Comparison of ENCODE assay signal across 12 cellular contexts in the genomic region with DNA sequence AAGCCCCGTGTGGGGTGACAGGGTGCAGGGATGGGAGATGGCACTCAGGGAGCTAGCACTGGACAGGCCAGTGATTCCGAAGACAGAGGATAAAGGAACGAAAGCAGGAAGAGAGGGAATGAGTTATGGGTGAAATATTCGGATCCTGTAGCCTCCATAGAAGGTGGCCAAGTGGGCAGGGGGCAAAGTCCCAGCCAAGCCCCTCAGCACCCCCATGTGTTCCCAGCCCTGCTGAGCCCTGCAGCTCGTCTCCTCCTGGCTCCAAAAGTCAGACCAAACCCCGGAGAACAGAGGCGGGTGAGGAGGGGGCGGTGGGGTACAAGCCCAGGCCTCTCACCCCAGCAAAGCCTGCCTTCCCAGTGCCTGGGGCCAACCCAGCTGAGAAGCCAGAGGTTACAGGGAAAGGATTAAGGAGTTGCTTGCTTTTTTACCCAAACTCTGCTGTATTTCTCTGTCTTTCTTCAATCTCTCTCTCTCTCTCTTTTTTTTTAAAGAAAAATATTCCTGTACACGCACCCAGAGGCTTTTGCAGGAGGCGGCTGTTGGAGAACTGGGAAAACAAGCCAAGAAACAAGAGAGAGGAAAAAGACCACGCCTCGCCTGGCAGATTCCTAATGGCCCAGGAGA. TPM values are rescaled to one million over a fixed set of nuclear protein-coding genes. Genes with fewer than 3 reads are reported as not detected.
DNase-seq lines count a peak whose midpoint lies in the region; ATAC-seq, FAIRE-seq and TF ChIP-seq lines count a peak whose summit lies in the region.
"Had no signal": no experiment of that assay in that cellular context is flagged by ENCODE, and none has a peak within 500 bp of the region (broad histone marks: within the 10 kb centered on the region; RNA-seq: fewer than 3 reads in every experiment).

No MANE protein-coding gene starts in this region.

- H3K36me3 ChIP-seq in CD8-positive, alpha-beta T cell (ENCODE audit: insufficient read depth, low read length) = no peaks in the 10 kb centered on the region
- no peaks in the 10 kb centered on the region for H3K36me3 ChIP-seq in sigmoid colon

- H3K27ac Mint-ChIP-seq in CD8-positive, alpha-beta T cell = peak overlapping the region; percentile 58
- peak overlapping the region; percentile 91 to 98 (median 97) for H3K27ac Mint-ChIP-seq in brain
- H3K27ac Mint-ChIP-seq: activated T-cell treated with anti-CD3 and anti-CD28 coated beads, Interleukin-2, amount 50 U/mL, for 72 hours had no signal

- no peak for DNase-seq in CD8-positive, alpha-beta T cell
- DNase-seq in iPS-NIHi11 (ENCODE audit: low spot score) = peak; percentile 54
- no peak for DNase-seq in sigmoid colon
- DNase-seq in HTR-8/SVneo (ENCODE audit: insufficient read length, low spot score) = no peak
- no peak for DNase-seq in stimulated activated naive CD8-positive, alpha-beta T cell treated with anti-CD3 and anti-CD28 coated beads, Interleukin-15, Interleukin-2, amounts not matched to agents 100 U/mL and 50 U/mL, for 24 hours
- DNase-seq in NK-92 (lab: John Stamatoyannopoulos, UW; ENCODE audit: unreplicated experiment) = no peak
- DNase-seq: activated T-cell treated with anti-CD3 and anti-CD28 coated beads, Interleukin-2, amount 50 U/mL, for 72 hours; CD4-positive, CD25-positive, alpha-beta regulatory T cell; foreskin melanocyte; NCI-H1092 had no signal

- no peak for TF ChIP-seq EP300 in sigmoid colon (IDR thresholded peaks at IDR 0.05)

- POLR2A ChIA-PET in CD8-positive, alpha-beta T cell (lab: Charles Lee) = no interaction called here

- no peaks in the 10 kb centered on the region for H3K27me3 ChIP-seq in CD8-positive, alpha-beta T cell (ENCODE audit: insufficient read depth, low read length)
- H3K27me3 ChIP-seq in sigmoid colon = no peaks in the 10 kb centered on the region

- FAIRE-seq in HTR-8/SVneo (lab: Jason Lieb, UNC) = no peak

- H3K4me3 Mint-ChIP-seq in CD8-positive, alpha-beta T cell = no peak overlapping the region
- H3K4me3 Mint-ChIP-seq in brain = peak overlapping the region; percentile 22 to 79 (median 46)
- H3K4me3 Mint-ChIP-seq: activated T-cell treated with anti-CD3 and anti-CD28 coated beads, Interleukin-2, amount 50 U/mL, for 72 hours; CD4-positive, CD25-positive, alpha-beta regulatory T cell had no signal

- no peaks in the 10 kb centered on the region for H3K4me1 ChIP-seq in CD8-positive, alpha-beta T cell (ENCODE audit: insufficient read depth, low read length)
- H3K4me1 ChIP-seq in sigmoid colon = peaks cover 0 to 29% (median 26%) of the 10 kb centered on the region in 4 donors

- no peaks in the 10 kb centered on the region for H3K4me1 Mint-ChIP-seq in CD8-positive, alpha-beta T cell (ENCODE audit: low read depth)
- H3K4me1 Mint-ChIP-seq in brain = peaks cover 48% of the 10 kb centered on the region

- no peak for ATAC-seq in CD8-positive, alpha-beta T cell
- ATAC-seq in stimulated activated naive CD8-positive, alpha-beta T cell treated with anti-CD3 and anti-CD28 coated beads, Interleukin-15, Interleukin-2, amounts not matched to agents 100 U/mL and 50 U/mL, for 24 hours = no peak
- no peak for ATAC-seq in HG03039 (IDR thresholded peaks at IDR 0.05; ENCODE audit: unreplicated experiment)
- ATAC-seq: activated T-cell treated with anti-CD3 and anti-CD28 coated beads, Interleukin-2, amount 50 U/mL, for 72 hours had no signal

- H3K27me3 Mint-ChIP-seq in CD8-positive, alpha-beta T cell (ENCODE audit: low read depth) = no peaks in the 10 kb centered on the region
- H3K27me3 Mint-ChIP-seq in brain = peaks cover 4% of the 10 kb centered on the region
- H3K27me3 Mint-ChIP-seq: CD4-positive, CD25-positive, alpha-beta regulatory T cell had no signal

- WGBS in sigmoid colon, 2 donors = 36 to 52% methylated on average over 12 of the region's 12 CpGs

- H3K36me3 Mint-ChIP-seq in CD8-positive, alpha-beta T cell = no peaks in the 10 kb centered on the region
- no peaks in the 10 kb centered on the region for H3K36me3 Mint-ChIP-seq in brain
- H3K36me3 Mint-ChIP-seq: CD4-positive, CD25-positive, alpha-beta regulatory T cell had no signal

- H3K27ac ChIP-seq in CD8-positive, alpha-beta T cell (ENCODE audit: low read depth, low read length) = no peak overlapping the region
- H3K27ac ChIP-seq in sigmoid colon = peak overlapping the region; percentile 90 to 99 (median 94)

- H3K4me3 ChIP-seq in CD8-positive, alpha-beta T cell (ENCODE audit: low read depth, low read length) = no peak overlapping the region
- peak overlapping the region in 2 of 4 donors; percentile 4 to 6 for H3K4me3 ChIP-seq in sigmoid colon

- no peak for TF ChIP-seq POLR2A in sigmoid colon (IDR thresholded peaks at IDR 0.05)

- H3K9me3 ChIP-seq in CD8-positive, alpha-beta T cell (ENCODE audit: low read length) = no peaks in the 10 kb centered on the region
- H3K9me3 ChIP-seq in sigmoid colon = no peaks in the 10 kb centered on the region

- intact Hi-C loops in CD8-positive, alpha-beta T cell (cut with DNase I, micrococcal nuclease) = no loop called here
- intact Hi-C loops in sigmoid colon (cut with DNase I) = no loop called here

- H3K9me3 Mint-ChIP-seq in CD8-positive, alpha-beta T cell = no peaks in the 10 kb centered on the region
- peaks cover 0 to 5% (median 0%) of the 10 kb centered on the region in 5 experiments for H3K9me3 Mint-ChIP-seq in brain
- H3K9me3 Mint-ChIP-seq: activated T-cell treated with anti-CD3 and anti-CD28 coated beads, Interleukin-2, amount 50 U/mL, for 72 hours; CD4-positive, CD25-positive, alpha-beta regulatory T cell had no signal

- no peak for TF ChIP-seq CTCF in CD8-positive, alpha-beta T cell (IDR thresholded peaks at IDR 0.05)
- TF ChIP-seq CTCF in brain (conservative IDR thresholded peaks at IDR 0.05) = no peak
- TF ChIP-seq CTCF in sigmoid colon (IDR thresholded peaks at IDR 0.05) = no peak

- CTCF ChIA-PET in CD8-positive, alpha-beta T cell (lab: Charles Lee) = no interaction called here

RNA-seq across cellular contexts. Expression of a gene that starts 14.1 kb away (rescaled TPM):
- 10 to 100 TPM; 91.6 to 95.0 TPM for total RNA-seq in CD8-positive, alpha-beta T cell
- polyA plus RNA-seq in brain (ENCODE audit: insufficient read depth, low read depth, low replicate concordance) (98.5 TPM), sigmoid colon (10 to 100 TPM; 30.0 to 69.6 (median 30.5) TPM)
- 10 to 100 TPM; 43.9 to 63.2 (median 59.9) TPM for total RNA-seq in sigmoid colon
